22 cellular contexts compared by ENCODE assay signal in the genomic region with DNA sequence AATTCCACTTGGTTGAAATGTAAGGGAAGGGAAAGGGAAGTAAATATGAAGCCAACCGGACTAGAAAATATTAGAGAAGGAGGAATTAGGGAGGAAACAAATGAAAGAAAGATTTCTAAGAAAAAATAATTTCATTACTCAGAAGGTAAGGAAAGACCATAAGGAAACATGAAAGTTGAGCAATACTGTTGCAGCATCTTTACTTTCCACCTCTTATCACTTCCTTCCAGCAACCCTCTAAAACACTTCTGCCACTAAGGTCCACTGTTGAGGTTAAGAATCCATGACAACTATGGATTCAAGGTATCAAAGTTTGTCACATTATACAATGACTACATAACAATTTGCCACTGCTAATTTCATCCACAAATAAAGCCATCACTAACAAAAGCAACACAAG.
"Had no signal": no experiment of that assay in that cellular context is flagged by ENCODE, and none has a peak within 500 bp of the region (broad histone marks: within the 10 kb centered on the region; RNA-seq: fewer than 3 reads in every experiment).

No MANE protein-coding gene starts in this region.

- H3K9me3 ChIP-seq: thyroid gland had no signal

- H3K4me1 Mint-ChIP-seq: activated CD4-positive, alpha-beta T cell treated with anti-CD3 and anti-CD28 coated beads, Interleukin-2, amount 10 ng/mL, durations not matched to agents 24 days and 14 days; nephron had no signal

- H3K27ac ChIP-seq: foreskin keratinocyte, skin epidermis, thyroid gland had no signal

- DNase-seq: activated B cell treated with CpG ODN at 0.5 μM for 24 hours; activated CD4-positive, alpha-beta T cell treated with anti-CD3 and anti-CD28 coated beads, Interleukin-2, amount 10 ng/mL, durations not matched to agents 24 days and 14 days; activated CD8-positive, alpha-beta memory T cell treated with anti-CD3 and anti-CD28 coated beads for 24 hours; activated naive CD4-positive, alpha-beta T cell; aorta; cerebellar nuclear complex; dermis blood vessel endothelial cell; effector memory CD8-positive, alpha-beta T cell; foreskin keratinocyte; glutamatergic neuron; kidney glomerular epithelial cell; left ventricle myocardium superior; mesenchymal stem cell; nucleus accumbens; right cardiac atrium; stimulated activated CD4-positive, alpha-beta T cell treated with anti-CD3 and anti-CD28 coated beads, Interleukin-15, amount 100 ng/mL, for 24 hours; stimulated activated CD4-positive, alpha-beta T cell treated with anti-CD3 and anti-CD28 coated beads, Interleukin-4, amount 100 ng/mL, for 1 hour; stimulated activated naive B cell treated with anti-CD40 and anti-IgM and Interleukin-4, amounts not matched to agents 10 μg/mL and 1 μg/mL and 100 μg/mL, for 72 hours; thyroid gland had no signal

- H3K4me1 ChIP-seq: foreskin keratinocyte, thyroid gland had no signal

- H3K27me3 ChIP-seq: foreskin keratinocyte, thyroid gland had no signal

- H3K4me3 ChIP-seq: skin epidermis, thyroid gland had no signal

- H3K36me3 Mint-ChIP-seq: stimulated activated naive B cell treated with anti-CD40 and anti-IgM and Interleukin-4, amounts not matched to agents 10 μg/mL and 1 μg/mL and 100 μg/mL, for 72 hours had no signal

- H3K4me3 Mint-ChIP-seq: activated B cell treated with CpG ODN at 0.5 μM for 24 hours; activated CD4-positive, alpha-beta T cell treated with anti-CD3 and anti-CD28 coated beads, Interleukin-2, amount 10 ng/mL, durations not matched to agents 24 days and 14 days; effector memory CD8-positive, alpha-beta T cell; nephron; stimulated activated naive B cell treated with anti-CD40 and anti-IgM and Interleukin-4, amounts not matched to agents 10 μg/mL and 1 μg/mL and 100 μg/mL, for 72 hours had no signal

- H3K27me3 Mint-ChIP-seq: activated B cell treated with CpG ODN at 0.5 μM for 24 hours; activated CD4-positive, alpha-beta T cell treated with anti-CD3 and anti-CD28 coated beads, Interleukin-2, amount 10 ng/mL, durations not matched to agents 24 days and 14 days; effector memory CD8-positive, alpha-beta T cell; progenitor cell of endocrine pancreas; stimulated activated naive B cell treated with anti-CD40 and anti-IgM and Interleukin-4, amounts not matched to agents 10 μg/mL and 1 μg/mL and 100 μg/mL, for 72 hours had no signal

- H3K9me3 Mint-ChIP-seq: activated B cell treated with CpG ODN at 0.5 μM for 24 hours; activated CD4-positive, alpha-beta T cell treated with anti-CD3 and anti-CD28 coated beads, Interleukin-2, amount 10 ng/mL, durations not matched to agents 24 days and 14 days; nephron; stimulated activated naive B cell treated with anti-CD40 and anti-IgM and Interleukin-4, amounts not matched to agents 10 μg/mL and 1 μg/mL and 100 μg/mL, for 72 hours had no signal

- ATAC-seq: effector memory CD8-positive, alpha-beta T cell; foreskin keratinocyte; left ventricle myocardium superior; right cardiac atrium; stimulated activated naive B cell treated with anti-CD40 and anti-IgM and Interleukin-4, amounts not matched to agents 10 μg/mL and 1 μg/mL and 100 μg/mL, for 72 hours had no signal

- H3K27ac Mint-ChIP-seq: activated B cell treated with CpG ODN at 0.5 μM for 24 hours; activated CD4-positive, alpha-beta T cell treated with anti-CD3 and anti-CD28 coated beads, Interleukin-2, amount 10 ng/mL, durations not matched to agents 24 days and 14 days; effector memory CD8-positive, alpha-beta T cell; nephron; progenitor cell of endocrine pancreas; stimulated activated naive B cell treated with anti-CD40 and anti-IgM and Interleukin-4, amounts not matched to agents 10 μg/mL and 1 μg/mL and 100 μg/mL, for 72 hours had no signal

- H3K36me3 ChIP-seq: thyroid gland had no signal
